In genomic region chr20:22691369-22692118, GRCh38 we compare ENCODE assay signal across 9 cellular contexts.
DNase-seq lines count a peak whose midpoint lies in the region; ATAC-seq and TF ChIP-seq lines count a peak whose summit lies in the region.
"Had no signal": no experiment of that assay in that cellular context is flagged by ENCODE, and none has a peak within 500 bp of the region (broad histone marks: within the 10 kb centered on the region; RNA-seq: fewer than 3 reads in every experiment).

No MANE protein-coding gene starts in this region.

- in situ Hi-C loops in GM13976 (cut with MboI; ENCODE audit: low sequenced_read_pairs, unreplicated experiment): loop anchor here (25.0 kb wide), 2 partner anchors 546 to 646 kb away; no protein-coding TSS in a partner anchor
- in situ Hi-C loops in T47D (cut with HindIII; ENCODE audit: low pct_unique_long_range_greater_than_20kb, low sequenced_read_pairs): no loop called here

- DNase-seq in GM13976 (ENCODE audit: low spot score) (peak; percentile 78), NCI-H1694 treated with DMSO at 0.1 percent for 48 hours (lab: John Stamatoyannopoulos, UW) (peak; percentile 35), T-helper 9 cell (peak; percentile 6), T47D (ENCODE audit: low read depth in 1 of 2, low spot score in 1 of 2) (peak; percentile 58 to 73), iris pigment epithelial cell (ENCODE audit: low read depth) (peak; percentile 62), smooth muscle cell (lab: John Stamatoyannopoulos, UW; ENCODE audit: unreplicated experiment) (peak; percentile 21), GOT3 (lab: John Stamatoyannopoulos, UW) (no peak)

- no peak overlapping the region for H3K4me3 ChIP-seq in smooth muscle cell

- peak; percentile 56 for ATAC-seq in HG02840 (IDR thresholded peaks at IDR 0.05; ENCODE audit: low FRiP score, unreplicated experiment)

- no peaks in the 10 kb centered on the region for H4K20me1 ChIP-seq in smooth muscle cell (ENCODE audit: low read depth)

- H2AFZ ChIP-seq in smooth muscle cell (ENCODE audit: low read depth): peak overlapping the region; percentile 72

- TF ChIP-seq CTCF in GM13976 (IDR thresholded peaks at IDR 0.05; ENCODE audit: borderline replicate concordance, control extremely low read depth, extremely low read depth, insufficient read depth, missing control alignments) (peak; percentile 83), smooth muscle cell (IDR thresholded peaks at IDR 0.05; ENCODE audit: borderline replicate concordance, insufficient read depth, poor library complexity, severe bottlenecking) (peak; percentile 95)

- no peaks in the 10 kb centered on the region for H3K4me1 ChIP-seq in smooth muscle cell (ENCODE audit: low read depth)

- no peaks in the 10 kb centered on the region for H3K27me3 ChIP-seq in smooth muscle cell (ENCODE audit: low read depth)

- H3K27ac ChIP-seq in smooth muscle cell (ENCODE audit: low read depth): no peak overlapping the region
- H3K27ac ChIP-seq: epithelial cell of prostate had no signal

- H3F3A ChIP-seq in smooth muscle cell (ENCODE audit: low read depth): no peaks in the 10 kb centered on the region

- peak overlapping the region; percentile 52 for H3K4me2 ChIP-seq in smooth muscle cell

- no peak overlapping the region for H3K9ac ChIP-seq in smooth muscle cell (ENCODE audit: low read depth)

- H3K9me3 ChIP-seq in smooth muscle cell (replicated peaks; ENCODE audit: low read depth): no peaks in the 10 kb centered on the region

- 33% methylated on average over 25 of the region's 25 CpGs for WGBS in smooth muscle cell (ENCODE audit: low lambda C conversion rate)

- H3K79me2 ChIP-seq in smooth muscle cell (ENCODE audit: low read depth): no peaks in the 10 kb centered on the region

- H3K36me3 ChIP-seq in smooth muscle cell (ENCODE audit: low read depth): no peaks in the 10 kb centered on the region
